2 cellular contexts compared by ENCODE assay signal in the genomic region with DNA sequence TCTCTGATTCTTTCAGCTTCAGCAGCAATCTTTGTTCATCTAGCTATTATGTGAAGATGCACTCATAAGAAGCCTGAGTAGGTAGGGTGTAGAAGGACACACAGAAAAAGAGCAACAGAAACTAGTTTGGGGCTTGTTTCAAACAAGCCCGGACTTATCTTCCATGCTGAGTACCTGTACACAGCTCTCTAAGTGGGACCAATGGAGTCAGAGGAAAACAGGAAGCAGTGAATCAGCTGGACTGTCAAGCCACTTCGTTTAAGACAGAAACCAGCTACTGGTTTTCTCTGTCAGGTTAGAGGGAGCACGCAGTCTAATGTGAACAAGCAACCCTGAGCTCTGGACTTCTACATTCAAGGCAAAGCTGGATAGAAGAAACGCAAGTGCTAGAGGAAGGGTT.
TF ChIP-seq lines count a peak whose summit lies in the region.

No MANE protein-coding gene starts in this region.

TF ChIP-seq in IMR-90, 13 proteins besides CTCF, POLR2A, EP300 and RAD21:
- TF ChIP-seq SMC3 (IDR thresholded peaks at IDR 0.05; ENCODE audit: low read depth, low read length) = no peak
- TF ChIP-seq, protein P1, sequence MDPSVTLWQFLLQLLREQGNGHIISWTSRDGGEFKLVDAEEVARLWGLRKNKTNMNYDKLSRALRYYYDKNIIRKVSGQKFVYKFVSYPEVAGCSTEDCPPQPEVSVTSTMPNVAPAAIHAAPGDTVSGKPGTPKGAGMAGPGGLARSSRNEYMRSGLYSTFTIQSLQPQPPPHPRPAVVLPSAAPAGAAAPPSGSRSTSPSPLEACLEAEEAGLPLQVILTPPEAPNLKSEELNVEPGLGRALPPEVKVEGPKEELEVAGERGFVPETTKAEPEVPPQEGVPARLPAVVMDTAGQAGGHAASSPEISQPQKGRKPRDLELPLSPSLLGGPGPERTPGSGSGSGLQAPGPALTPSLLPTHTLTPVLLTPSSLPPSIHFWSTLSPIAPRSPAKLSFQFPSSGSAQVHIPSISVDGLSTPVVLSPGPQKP (IDR thresholded peaks at IDR 0.05; ENCODE audit: borderline replicate concordance, low read depth, low read length) = no peak
- no peak for TF ChIP-seq NFE2L2 (IDR thresholded peaks at IDR 0.05; ENCODE audit: low read depth, low read length)

TF ChIP-seq in H1, 55 proteins besides CTCF, POLR2A, EP300 and RAD21:
- TF ChIP-seq BRCA1 (IDR thresholded peaks at IDR 0.05; ENCODE audit: low read depth, low read length) (no peak), GABPA (IDR thresholded peaks at IDR 0.05; ENCODE audit: borderline replicate concordance, insufficient read depth, low read length) (no peak), SP4 (IDR thresholded peaks at IDR 0.05; ENCODE audit: low read length) (no peak), BCL11A (IDR thresholded peaks at IDR 0.05; ENCODE audit: low read depth in 2 of 2, low read length in 2 of 2) (no peak), JUN (IDR thresholded peaks at IDR 0.05; ENCODE audit: low read depth, low read length) (no peak)
